ENCODE assay signal across 17 cellular contexts in genomic region chr6:112268011-112268410, GRCh38. TPM values are rescaled to one million over a fixed set of nuclear protein-coding genes. Genes with fewer than 3 reads are reported as not detected.
"Had no signal": no experiment of that assay in that cellular context is flagged by ENCODE, and none has a peak within 500 bp of the region (broad histone marks: within the 10 kb centered on the region; RNA-seq: fewer than 3 reads in every experiment).

No MANE protein-coding gene starts in this region.

- H3K36me3 ChIP-seq: esophagus squamous epithelium, prostate gland, SJSA1 had no signal

- H3K27ac Mint-ChIP-seq: activated CD8-positive, alpha-beta memory T cell treated with anti-CD3 and anti-CD28 coated beads, Interleukin-2, amount 10 ng/mL, durations not matched to agents 7 days and 5 days; activated naive CD8-positive, alpha-beta T cell; natural killer cell; stimulated activated effector memory CD8-positive, alpha-beta T cell treated with anti-CD3 and anti-CD28 coated beads, Interleukin-12 subunit alpha, Interleukin-12 subunit beta, amount 100 ng/mL, for 72 hours had no signal

- H3K27me3 ChIP-seq: esophagus squamous epithelium, SJSA1 had no signal

- H3K27ac ChIP-seq: prostate gland, SJSA1 had no signal

- H3K4me3 Mint-ChIP-seq: activated CD8-positive, alpha-beta memory T cell treated with anti-CD3 and anti-CD28 coated beads, Interleukin-2, amount 10 ng/mL, durations not matched to agents 7 days and 5 days; activated naive CD8-positive, alpha-beta T cell; activated T-cell treated with anti-CD3 and anti-CD28 coated beads, Interleukin-2, amount 50 U/mL, for 4 hours; natural killer cell; stimulated activated effector memory CD8-positive, alpha-beta T cell treated with anti-CD3 and anti-CD28 coated beads, Interleukin-12 subunit alpha, Interleukin-12 subunit beta, amount 100 ng/mL, for 72 hours had no signal

- H3K9me3 Mint-ChIP-seq: activated T-cell treated with anti-CD3 and anti-CD28 coated beads, Interleukin-2, amount 50 U/mL, for 4 hours; natural killer cell; stimulated activated effector memory CD8-positive, alpha-beta T cell treated with anti-CD3 and anti-CD28 coated beads, Interleukin-12 subunit alpha, Interleukin-12 subunit beta, amount 100 ng/mL, for 72 hours had no signal

- DNase-seq: activated CD4-positive, alpha-beta T cell treated with anti-CD3 and anti-CD28 coated beads, Interleukin-2, amount 50 U/mL, for 4 hours; activated CD8-positive, alpha-beta memory T cell treated with anti-CD3 and anti-CD28 coated beads, Interleukin-2, amount 10 ng/mL, durations not matched to agents 7 days and 5 days; activated gamma-delta T cell; activated T-cell treated with anti-CD3 and anti-CD28 coated beads, Interleukin-2, amount 50 U/mL, for 4 hours; aorta; esophagus squamous epithelium; foreskin melanocyte; natural killer cell; nucleus accumbens; small intestine; substantia nigra had no signal

- H3K4me1 ChIP-seq: prostate gland had no signal

- H3K9me3 ChIP-seq: esophagus squamous epithelium, prostate gland, SJSA1 had no signal

- H3K4me1 Mint-ChIP-seq: activated CD8-positive, alpha-beta memory T cell treated with anti-CD3 and anti-CD28 coated beads, Interleukin-2, amount 10 ng/mL, durations not matched to agents 7 days and 5 days had no signal

- H3K27me3 Mint-ChIP-seq: activated naive CD8-positive, alpha-beta T cell had no signal

- H3K36me3 Mint-ChIP-seq: activated CD8-positive, alpha-beta memory T cell treated with anti-CD3 and anti-CD28 coated beads, Interleukin-2, amount 10 ng/mL, durations not matched to agents 7 days and 5 days; activated naive CD8-positive, alpha-beta T cell; natural killer cell; stimulated activated effector memory CD8-positive, alpha-beta T cell treated with anti-CD3 and anti-CD28 coated beads, Interleukin-12 subunit alpha, Interleukin-12 subunit beta, amount 100 ng/mL, for 72 hours had no signal

- H3K4me3 ChIP-seq: esophagus squamous epithelium, lung, prostate gland, SJSA1 had no signal

- ATAC-seq: activated CD4-positive, CD25-positive, alpha-beta regulatory T cell treated with anti-CD3 and anti-CD28 coated beads, Interleukin-2, amount 50 U/mL, for 24 hours; activated CD8-positive, alpha-beta memory T cell treated with anti-CD3 and anti-CD28 coated beads, Interleukin-2, amount 10 ng/mL, durations not matched to agents 7 days and 5 days; activated T-cell treated with anti-CD3 and anti-CD28 coated beads, Interleukin-2, amount 50 U/mL, for 4 hours; natural killer cell; stimulated activated effector memory CD8-positive, alpha-beta T cell treated with anti-CD3 and anti-CD28 coated beads, Interleukin-12 subunit alpha, Interleukin-12 subunit beta, amount 100 ng/mL, for 72 hours had no signal

RNA-seq across cellular contexts. Expression of gene LAMA4, which starts 13.6 kb away (rescaled TPM):
- total RNA-seq: activated CD8-positive, alpha-beta memory T cell treated with anti-CD3 and anti-CD28 coated beads, Interleukin-2, amount 10 ng/mL, durations not matched to agents 7 days and 5 days; natural killer cell had no signal
